Comparison of ENCODE assay signal across 21 cellular contexts in the genomic region with DNA sequence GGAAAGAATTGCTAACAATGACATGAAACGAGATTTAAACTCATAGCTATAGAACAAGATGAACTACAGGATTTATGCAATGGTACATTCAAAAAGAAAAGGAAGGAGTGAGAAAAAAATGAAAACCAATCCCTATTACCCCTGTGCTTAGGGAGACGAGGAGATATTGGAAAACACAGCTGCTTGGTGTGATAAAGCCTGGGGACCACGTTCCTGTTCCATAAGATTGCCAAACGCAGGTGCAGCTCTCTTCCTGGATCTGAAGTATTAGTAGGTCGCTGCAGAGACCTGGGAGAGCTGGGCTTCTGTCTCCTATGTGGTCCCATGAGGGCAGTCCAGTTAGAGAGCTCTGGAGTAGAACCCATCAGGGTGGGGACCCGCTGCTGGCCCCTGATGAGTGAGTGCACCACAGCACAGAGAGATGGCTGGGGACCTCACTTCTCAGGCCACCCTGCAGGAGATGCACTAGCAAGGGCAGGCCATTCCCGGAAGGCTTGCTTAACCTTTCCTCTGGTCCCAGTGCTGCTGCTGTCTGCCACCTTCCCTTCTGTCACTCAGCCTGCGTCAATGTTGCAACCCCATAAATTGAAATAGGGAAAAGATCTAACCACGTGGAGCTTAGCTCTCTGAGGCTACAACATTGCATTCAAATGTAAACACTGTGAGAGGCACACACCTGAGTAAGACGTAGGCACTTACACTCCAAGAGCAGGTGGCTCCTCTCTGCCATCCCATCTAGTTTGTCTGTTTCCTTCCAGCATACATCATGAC. TPM values are rescaled to one million over a fixed set of nuclear protein-coding genes. Genes with fewer than 3 reads are reported as not detected.
A peak's percentile ranks its signal among the peaks of the same experiment; 100 is the strongest.
DNase-seq lines count a peak whose midpoint lies in the region; ATAC-seq and TF ChIP-seq lines count a peak whose summit lies in the region.
"Had no signal": no experiment of that assay in that cellular context is flagged by ENCODE, and none has a peak within 500 bp of the region (broad histone marks: within the 10 kb centered on the region; RNA-seq: fewer than 3 reads in every experiment).

No MANE protein-coding gene starts in this region.

- no peak overlapping the region for H3K4me3 Mint-ChIP-seq in activated naive CD8-positive, alpha-beta T cell treated with anti-CD3 and anti-CD28 coated beads for 36 hours
- H3K4me3 Mint-ChIP-seq: CD8-positive, alpha-beta memory T cell; GM23338; T-helper 1 cell treated with Interleukin-12 subunit alpha and Interleukin-12 subunit beta and Interleukin-4 antibody, amounts not matched to agents 30 μg/mL and 1 μg/mL, for 36 hours had no signal

- peaks cover 5% of the 10 kb centered on the region for H3K36me3 Mint-ChIP-seq in activated naive CD8-positive, alpha-beta T cell treated with anti-CD3 and anti-CD28 coated beads for 36 hours

- ATAC-seq in left lung: peak; percentile 56
- no peak for ATAC-seq in HG03354 (IDR thresholded peaks at IDR 0.05; ENCODE audit: poor library complexity, severe bottlenecking, unreplicated experiment)
- ATAC-seq: GM23338, SK-N-SH treated with all-trans-retinoic acid at 6 μM for 48 hours had no signal

- H3K27me3 Mint-ChIP-seq in activated naive CD8-positive, alpha-beta T cell treated with anti-CD3 and anti-CD28 coated beads for 36 hours: no peaks in the 10 kb centered on the region
- H3K27me3 Mint-ChIP-seq: CD8-positive, alpha-beta memory T cell had no signal

- H3K36me3 ChIP-seq in left lung: no peaks in the 10 kb centered on the region

- TF ChIP-seq CTCF in NB4 (IDR thresholded peaks at IDR 0.05; ENCODE audit: low read depth, low read length): no peak
- no peak for TF ChIP-seq CTCF in left lung (IDR thresholded peaks at IDR 0.05)

- no peak overlapping the region for H3K27ac Mint-ChIP-seq in activated naive CD8-positive, alpha-beta T cell treated with anti-CD3 and anti-CD28 coated beads for 36 hours
- H3K27ac Mint-ChIP-seq: GM23338; T-helper 1 cell treated with Interleukin-12 subunit alpha and Interleukin-12 subunit beta and Interleukin-4 antibody, amounts not matched to agents 30 μg/mL and 1 μg/mL, for 36 hours had no signal

- DNase-seq in DMS153 (lab: John Stamatoyannopoulos, UW) (peak; percentile 16), DMS153 treated with DMSO at 0.1 percent for 48 hours (lab: John Stamatoyannopoulos, UW; ENCODE audit: unreplicated experiment) (no peak), NB4 (ENCODE audit: low read depth) (peak; percentile 20), NCI-H510A (lab: John Stamatoyannopoulos, UW) (peak; percentile 24), left lung (peak in 1 of 2 donors; percentile 41), COLO829 (ENCODE audit: low spot score) (no peak)
- no peak for DNase-seq in activated naive CD8-positive, alpha-beta T cell treated with anti-CD3 and anti-CD28 coated beads for 36 hours
- DNase-seq: CD8-positive, alpha-beta memory T cell; DMS 273 treated with DMSO at 0.1 percent for 48 hours; NCI-H1048; NCI-H2171 treated with DMSO at 0.1 percent for 48 hours; NCI-H524 treated with DMSO at 0.1 percent for 48 hours; NK-92 treated with Interleukin-12 subunit alpha and Interleukin-12 subunit beta, amount 100 ng/mL, for 24 hours; PC-9 had no signal

- H3K27me3 ChIP-seq in left lung: no peaks in the 10 kb centered on the region
- H3K27me3 ChIP-seq: BLaER1 had no signal

- peaks cover 6% of the 10 kb centered on the region for H3K4me1 Mint-ChIP-seq in activated naive CD8-positive, alpha-beta T cell treated with anti-CD3 and anti-CD28 coated beads for 36 hours

- H3K4me3 ChIP-seq in NB4 (ENCODE audit: low read depth, low read length) (no peak overlapping the region), left lung (no peak overlapping the region)
- H3K4me3 ChIP-seq: BLaER1, GM23338, PC-9 had no signal

- TF ChIP-seq POLR2A in NB4 (IDR thresholded peaks at IDR 0.05; ENCODE audit: extremely low read depth, insufficient read length): no peak

- peaks cover 0 to 7% of the 10 kb centered on the region in 2 donors for H3K4me1 ChIP-seq in left lung
- H3K4me1 ChIP-seq: BLaER1 had no signal

- H3K9me3 ChIP-seq in left lung: no peaks in the 10 kb centered on the region
- H3K9me3 ChIP-seq: BLaER1 had no signal

- intact Hi-C loops in left lung (cut with DNase I): no loop called here

- H3K27ac ChIP-seq in left lung: no peak overlapping the region
- H3K27ac ChIP-seq: 22Rv1, BLaER1, HL-60, PC-9 had no signal

- H3K9me3 Mint-ChIP-seq in activated naive CD8-positive, alpha-beta T cell treated with anti-CD3 and anti-CD28 coated beads for 36 hours: peaks cover 4% of the 10 kb centered on the region
- H3K9me3 Mint-ChIP-seq: GM23338; T-helper 1 cell treated with Interleukin-12 subunit alpha and Interleukin-12 subunit beta and Interleukin-4 antibody, amounts not matched to agents 30 μg/mL and 1 μg/mL, for 36 hours had no signal

RNA-seq across cellular contexts. Expression of a gene that starts 57.9 kb away (rescaled TPM):
- total RNA-seq in left lung: 100 to 1,000 TPM; 117 to 130 TPM
- 100 to 1,000 TPM; 136 to 139 TPM for total RNA-seq in activated naive CD8-positive, alpha-beta T cell treated with anti-CD3 and anti-CD28 coated beads for 36 hours

Comparison
In these comparisons a context has a peak if more than half of its experiments do, and no peak if none do; other contexts are left out.
1. DNase-seq: peak in DMS153 (single experiment), NB4 (single experiment) and NCI-H510A (single experiment); none in DMS153 treated with DMSO at 0.1 percent for 48 hours (single experiment), activated naive CD8-positive, alpha-beta T cell treated with anti-CD3 and anti-CD28 coated beads for 36 hours (single experiment) and COLO829 (single experiment).